In genomic region chr2:102044967-102045489, GRCh38 we compare ENCODE assay signal across 17 cellular contexts. TPM values are rescaled to one million over a fixed set of nuclear protein-coding genes. Genes with fewer than 3 reads are reported as not detected.
A peak's percentile ranks its signal among the peaks of the same experiment; 100 is the strongest.
DNase-seq lines count a peak whose midpoint lies in the region; ATAC-seq, FAIRE-seq and TF ChIP-seq lines count a peak whose summit lies in the region.
"Had no signal": no experiment of that assay in that cellular context is flagged by ENCODE, and none has a peak within 500 bp of the region (broad histone marks: within the 10 kb centered on the region; RNA-seq: fewer than 3 reads in every experiment).

No MANE protein-coding gene starts in this region.

- H3K27ac ChIP-seq in GM12878 (ENCODE audit: control insufficient read depth, insufficient read depth) (no peak overlapping the region), stomach (peak overlapping the region in 3 of 5 donors; percentile 59 to 84 (median 76)), kidney (ENCODE audit: low read depth in 2 of 2, low read length in 2 of 2) (no peak overlapping the region)
- H3K27ac ChIP-seq: C4-2B had no signal

- DNase-seq in LHCN-M2 (ENCODE audit: low read depth), result peak; percentile 51
- DNase-seq in GM12878 (ENCODE audit: low read depth, low spot score), result no peak
- DNase-seq in myocyte (ENCODE audit: low read depth), result peak; percentile 48
- DNase-seq in stomach, result no peak
- DNase-seq in kidney, result no peak
- DNase-seq in islet precursor cell, result no peak
- DNase-seq in 8988T, result no peak
- DNase-seq: BE2C; CD4-positive, alpha-beta memory T cell; DMS153; DND-41; GDM1 had no signal

- 0% methylated on average over 2 of the region's 2 CpGs for WGBS in GM12878 (ENCODE audit: insufficient coverage, insufficient replicate concordance, low lambda C conversion rate, missing lambda C conversion rate)
- 72 to 83% (median 75%) methylated on average over 2 of the region's 2 CpGs for WGBS in stomach, 5 donors

- CTCF ChIA-PET in GM12878 (lab: Yijun Ruan, JAX), result interaction anchor here (1.6 to 2.6 kb wide), 3 partner anchors 9 to 195 kb away, joined by 4 to 11 read pairs (median 6); no protein-coding TSS in a partner anchor

- in situ Hi-C loops in GM12878 (cut with MboI), result no loop called here

- H3K79me2 ChIP-seq in GM12878 (ENCODE audit: control insufficient read depth, insufficient read depth, low read length), result no peaks in the 10 kb centered on the region

- no peak overlapping the region for H2AFZ ChIP-seq in GM12878 (ENCODE audit: control insufficient read depth, low read depth, low read length)

- H3K4me2 ChIP-seq in GM12878 (ENCODE audit: control insufficient read depth, insufficient read depth), result no peak overlapping the region
- H3K4me2 ChIP-seq: A549 had no signal

- H3K9ac ChIP-seq in GM12878 (ENCODE audit: control insufficient read depth, insufficient read depth, low read length) (no peak overlapping the region), kidney (ENCODE audit: low read length in 2 of 2) (no peak overlapping the region)

- no peaks in the 10 kb centered on the region for H3K27me3 ChIP-seq in GM12878 (replicated peaks in 1 of 2; ENCODE audit: control insufficient read depth in 2 of 2, insufficient read depth in 2 of 2, low read length in 1 of 2)
- no peaks in the 10 kb centered on the region for H3K27me3 ChIP-seq in stomach
- H3K27me3 ChIP-seq: BE2C had no signal

- no peaks in the 10 kb centered on the region for H4K20me1 ChIP-seq in GM12878 (ENCODE audit: control insufficient read depth, insufficient read depth)

- peak; percentile 28 for ATAC-seq in GM12878
- ATAC-seq: A549 had no signal

- H3K4me1 ChIP-seq in GM12878 (ENCODE audit: control insufficient read depth, insufficient read depth, low read length) (no peaks in the 10 kb centered on the region), stomach (peaks cover 11 to 35% (median 23%) of the 10 kb centered on the region in 4 donors), kidney (ENCODE audit: control insufficient read depth in 1 of 2, insufficient read depth in 1 of 2, low read depth in 1 of 2, low read length in 2 of 2) (peaks cover 8 to 9% of the 10 kb centered on the region in 2 donors)
- H3K4me1 ChIP-seq: BE2C, HAP-1 had no signal

- H3K36me3 ChIP-seq in GM12878 (ENCODE audit: control insufficient read depth in 2 of 2, insufficient read depth in 2 of 2, low read length in 1 of 2) (no peaks in the 10 kb centered on the region), stomach (no peaks in the 10 kb centered on the region), kidney (ENCODE audit: control insufficient read depth in 1 of 2, insufficient read depth in 2 of 2, low read length in 2 of 2) (no peaks in the 10 kb centered on the region)
- H3K36me3 ChIP-seq: BE2C, HAP-1 had no signal

- RAD21 ChIA-PET in GM12878 (lab: Charles Lee; ENCODE audit: unreplicated experiment), result interaction anchor here (0.8 to 2.2 kb wide), 7 partner anchors 9 to 195 kb away, joined by 3 to 16 read pairs (median 4); no protein-coding TSS in a partner anchor

- TF ChIP-seq EP300 in GM12878 (IDR thresholded peaks at IDR 0.05; ENCODE audit: borderline replicate concordance in 1 of 2, control insufficient read depth in 1 of 2, low read depth in 2 of 2, low read length in 2 of 2) (no peak), stomach (IDR thresholded peaks at IDR 0.05) (no peak)

- no TSS peak for BruUV-seq in GM12878 (replicated peaks; lab: Mats Ljungman, UMichigan)

- no peak for TF ChIP-seq RAD21 in GM12878 (IDR thresholded peaks at IDR 0.05; ENCODE audit: insufficient read depth, low read depth, low read length)

- intact Hi-C loops in GM12878 (cut with micrococcal nuclease; ENCODE audit: unreplicated experiment), result no loop called here
- intact Hi-C loops in stomach (cut with DNase I; ENCODE audit: low total_unique reads), result no loop called here
- intact Hi-C loops in kidney (cut with DNase I), result no loop called here

- SMC1A ChIA-PET in GM12878 (lab: Charles Lee; ENCODE audit: uncharacterized antibody, unreplicated experiment), result interaction anchor here (1.0 to 9.1 kb wide), 12 partner anchors 11 to 121 kb away, joined by 3 to 68 read pairs (median 6); no protein-coding TSS in a partner anchor

- no peak for FAIRE-seq in GM12878 (lab: Jason Lieb, UNC)
- FAIRE-seq in kidney (lab: Jason Lieb, UNC), result no peak
- FAIRE-seq: A549, GM19239, H1 had no signal

- TF ChIP-seq CTCF in GM12878 (IDR thresholded peaks at IDR 0.05 in 2 of 3, conservative IDR thresholded peaks at IDR 0.05 in 1 of 3; ENCODE audit: control insufficient read depth in 2 of 3, extremely low read depth in 1 of 3, insufficient read depth in 1 of 3, low read depth in 3 of 3, low read length in 3 of 3) (no peak), stomach (IDR thresholded peaks at IDR 0.05) (no peak), kidney (IDR thresholded peaks at IDR 0.05; ENCODE audit: borderline replicate concordance, extremely low read depth, insufficient read depth) (no peak)

- H3K4me3 ChIP-seq in GM12878 (no peak overlapping the region), stomach (no peak overlapping the region), kidney (ENCODE audit: low read length in 2 of 2) (no peak overlapping the region)
- H3K4me3 ChIP-seq: A549, HAP-1 had no signal

- POLR2A ChIA-PET in GM12878 (lab: Charles Lee), result interaction anchor here (1.6 to 2.4 kb wide), 2 partner anchors 12 kb away, joined by 4 to 9 read pairs; no protein-coding TSS in a partner anchor

- H3K9me3 ChIP-seq in GM12878 (replicated peaks; ENCODE audit: control insufficient read depth, insufficient read depth, low read length) (peaks cover 2% of the 10 kb centered on the region; the same call in 1 of the 3 replicates), stomach (no peaks in the 10 kb centered on the region), kidney (ENCODE audit: control insufficient read depth in 1 of 2, low read length in 2 of 2) (no peaks in the 10 kb centered on the region)
- H3K9me3 ChIP-seq: A549, BE2C, HAP-1 had no signal

- TF ChIP-seq POLR2A in GM12878 (IDR thresholded peaks at IDR 0.05; ENCODE audit: low read depth, low read length) (no peak), stomach (IDR thresholded peaks at IDR 0.05) (no peak)

TF ChIP-seq in GM12878, 131 proteins besides CTCF, POLR2A, EP300 and RAD21 (continues in another document):
- TF ChIP-seq NFYA (IDR thresholded peaks at IDR 0.05; ENCODE audit: borderline replicate concordance, low read depth, low read length), result no peak
- TF ChIP-seq ATF7 (IDR thresholded peaks at IDR 0.05; ENCODE audit: low read depth), result no peak
- TF ChIP-seq POLR2AphosphoS5 (IDR thresholded peaks at IDR 0.05; ENCODE audit: low read length), result no peak
- TF ChIP-seq REST (IDR thresholded peaks at IDR 0.05; ENCODE audit: low read depth, low read length), result no peak
- no peak for TF ChIP-seq RELA (IDR thresholded peaks at IDR 0.05; ENCODE audit: borderline replicate concordance, partially characterized antibody)
- no peak for TF ChIP-seq NR2C2 (IDR thresholded peaks at IDR 0.05; ENCODE audit: borderline replicate concordance, control insufficient read depth, insufficient read length, low read depth)
- no peak for TF ChIP-seq WRNIP1 (IDR thresholded peaks at IDR 0.05; ENCODE audit: borderline replicate concordance, low read depth, low read length)

RNA-seq across cellular contexts. Expression of gene IL1R2, which starts 53.3 kb away (rescaled TPM):
- total RNA-seq in LHCN-M2 (2014; rRNA removed), result 0.26 TPM in 1 of 2 replicates, not detected in the other
- polyA plus RNA-seq in LHCN-M2 (2012), result not detected
- 2.3 and 4.4 TPM in 2 replicates for total RNA-seq in GM12878 (2013; cell fraction: nucleolus; rRNA removed)
- total RNA-seq in GM12878 (2014; rRNA removed), result 0.33 and 1.4 TPM in 2 replicates
- 0.41 and 0.54 TPM in 2 replicates for total RNA-seq in GM12878 (2014; rRNA removed; fragmentation: Illumina TruSeq; extraction: Trizol)
- 0.35 and 0.64 TPM in 2 replicates for total RNA-seq in GM12878 (2021)
- polyA plus RNA-seq in GM12878 (2011; ENCODE audit: low read depth), result 3.1 TPM
- polyA plus RNA-seq in GM12878 (2011; rRNA removed), result 6.4 and 7.1 TPM in 2 replicates
- 6.0 and 7.2 TPM in 2 replicates for polyA plus RNA-seq in GM12878 (2011; cell fraction: cytosol; rRNA removed)
- polyA plus RNA-seq in GM12878 (2011; cell fraction: nucleus; rRNA removed), result 4.4 and 4.8 TPM in 2 replicates
- 2.5 and 5.5 TPM in 2 replicates for polyA plus RNA-seq in GM12878 (2012)
- polyA plus RNA-seq in GM12878 (2014; fragmentation: Illumina TruSeq; extraction: Trizol), result 0.53 and 0.71 TPM in 2 replicates
- polyA plus RNA-seq in GM12878 (2014; fragmentation: Nextera tagmentation; extraction: Ambion mirVana), result under 1 TPM; 0.44 to 0.60 TPM
- 0.36 and 0.55 TPM in 2 replicates for polyA plus RNA-seq in GM12878 (2014; rRNA removed)
- 1 to 10 TPM; 2.2 to 2.6 TPM for polyA plus RNA-seq in GM12878 (2016; fragmentation: Nextera tagmentation; extraction: Ambion mirVana)
- polyA minus RNA-seq in GM12878 (2011; rRNA and poly(A)+ RNA removed), result 3.3 and 4.2 TPM in 2 replicates
- 2.0 TPM in 1 of 2 replicates, not detected in the other for polyA minus RNA-seq in GM12878 (2011; cell fraction: cytosol; rRNA and poly(A)+ RNA removed)
- polyA minus RNA-seq in GM12878 (2011; cell fraction: nucleus; rRNA and poly(A)+ RNA removed), result 1.1 and 1.5 TPM in 2 replicates
- not detected in 2 replicates for total RNA-seq in myocyte
- polyA plus RNA-seq in myocyte (2012), result not detected
- total RNA-seq in stomach, result 10 to 100 TPM in 4 of 5 donors, 1 to 10 TPM in 1; 2.3 to 99.6 (median 30.7) TPM
- 100 to 1,000 TPM in 1 of 3 donors, 10 to 100 TPM in 2; 11.9 to 111 (median 18.9) TPM for polyA plus RNA-seq in stomach
- total RNA-seq in kidney, result 20.0 TPM
- 11.2 TPM for polyA plus RNA-seq in kidney (ENCODE audit: insufficient read depth, low read depth, low replicate concordance)
- total RNA-seq: CD4-positive, alpha-beta memory T cell; H1 had no signal

Comparison
In these comparisons a context has a peak if more than half of its experiments do, and no peak if none do; other contexts are left out.
1. DNase-seq: peak in LHCN-M2 (single experiment) and myocyte (single experiment); none in GM12878 (single experiment), stomach (single experiment), kidney (single experiment), islet precursor cell (single experiment) and 8988T (single experiment).
2. H3K27ac ChIP-seq: peak in stomach (3 of 5); none in GM12878 (single experiment) and kidney (0 of 2).